In genomic region chr19:1864480-1865171, GRCh38 we compare ENCODE assay signal across 1 cellular context.
TF ChIP-seq lines count a peak whose summit lies in the region.

No MANE protein-coding gene starts in this region.

TF ChIP-seq in K562, 482 proteins besides CTCF, POLR2A, EP300 and RAD21 (continued from another document and continues in another):
- TF ChIP-seq HMGN3 (IDR thresholded peaks at IDR 0.05; ENCODE audit: borderline replicate concordance, extremely low read depth, insufficient read length, low read depth, low read length), result peak; percentile 74
- no peak for TF ChIP-seq ZNF143 (CRISPR knock-in tag; IDR thresholded peaks at IDR 0.05)
- no peak for TF ChIP-seq CREB3 (tag; conservative IDR thresholded peaks at IDR 0.05; ENCODE audit: low read depth)
- TF ChIP-seq BRF2 (IDR thresholded peaks at IDR 0.05; ENCODE audit: borderline replicate concordance, insufficient read depth, insufficient read length), result no peak
- no peak for TF ChIP-seq HDAC2 (IDR thresholded peaks at IDR 0.05)
- no peak for TF ChIP-seq ZNF277 (CRISPR knock-in tag; IDR thresholded peaks at IDR 0.05; ENCODE audit: borderline replicate concordance)
- TF ChIP-seq ZNF280B (CRISPR knock-in tag; IDR thresholded peaks at IDR 0.05), result no peak
- no peak for TF ChIP-seq MEF2A (IDR thresholded peaks at IDR 0.05; ENCODE audit: control insufficient read depth, low read depth, low read length)
- TF ChIP-seq KLF13 (tag; IDR thresholded peaks at IDR 0.05; ENCODE audit: borderline replicate concordance, low read depth), result peak; percentile 78
- TF ChIP-seq MCM3 (IDR thresholded peaks at IDR 0.05), result no peak
- TF ChIP-seq ZC3H8 (IDR thresholded peaks at IDR 0.05), result no peak
- TF ChIP-seq PRMT5 (CRISPR knock-in tag; IDR thresholded peaks at IDR 0.05), result no peak
- TF ChIP-seq CCAR2 (IDR thresholded peaks at IDR 0.05; ENCODE audit: low read depth, low read length), result no peak
- no peak for TF ChIP-seq MLX (CRISPR knock-in tag; conservative IDR thresholded peaks at IDR 0.05)
- TF ChIP-seq SREBF2 (CRISPR knock-in tag; IDR thresholded peaks at IDR 0.05), result no peak
- TF ChIP-seq ZNF12 (CRISPR knock-in tag; IDR thresholded peaks at IDR 0.05), result no peak
- TF ChIP-seq DIDO1 (tag; IDR thresholded peaks at IDR 0.05; ENCODE audit: low read depth), result no peak
- TF ChIP-seq EZH2 (IDR thresholded peaks at IDR 0.05; ENCODE audit: borderline replicate concordance, low read depth, low read length), result no peak
- TF ChIP-seq FOXK1 (CRISPR knock-in tag; IDR thresholded peaks at IDR 0.05; ENCODE audit: borderline replicate concordance), result no peak
- TF ChIP-seq SMC3 (conservative IDR thresholded peaks at IDR 0.05; ENCODE audit: insufficient read depth, low read depth, low read length), result peak; percentile 59; the same call in 1 of the 2 replicates
- no peak for TF ChIP-seq RFX5 (IDR thresholded peaks at IDR 0.05; ENCODE audit: low read depth, low read length)
- TF ChIP-seq CREBBP (IDR thresholded peaks at IDR 0.05; ENCODE audit: low read depth, low read length), result no peak
- TF ChIP-seq MBD2 (IDR thresholded peaks at IDR 0.05; ENCODE audit: borderline replicate concordance, low read depth), result no peak; the same call in 1 of the 2 replicates
- TF ChIP-seq ZNF384 (IDR thresholded peaks at IDR 0.05; ENCODE audit: low read depth, low read length), result 0 out of 2 replicates have a peak, but pooled peaks have one; percentile 12
- no peak for TF ChIP-seq ZNF121 (CRISPR knock-in tag; conservative IDR thresholded peaks at IDR 0.05)
- no peak for TF ChIP-seq WHSC1 (IDR thresholded peaks at IDR 0.05; ENCODE audit: low read length)
- TF ChIP-seq SIN3B (IDR thresholded peaks at IDR 0.05; ENCODE audit: low read depth), result no peak
- peak; percentile 31 for TF ChIP-seq KDM5B (IDR thresholded peaks at IDR 0.05; ENCODE audit: insufficient replicate concordance, low read depth, low read length)
- TF ChIP-seq ZNF311 (CRISPR knock-in tag; IDR thresholded peaks at IDR 0.05), result no peak
- no peak for TF ChIP-seq ZNF830 (CRISPR knock-in tag; IDR thresholded peaks at IDR 0.05)
- TF ChIP-seq NEUROD1 (IDR thresholded peaks at IDR 0.05; ENCODE audit: borderline replicate concordance, low read depth, low read length, partially characterized antibody), result no peak
- TF ChIP-seq ETS1 (conservative IDR thresholded peaks at IDR 0.05; ENCODE audit: control insufficient read depth, low read depth, low read length), result 0 out of 2 replicates have a peak, but pooled peaks have one; percentile 22
- no peak for TF ChIP-seq SNIP1 (IDR thresholded peaks at IDR 0.05; ENCODE audit: low read depth)
- peak; percentile 78 for TF ChIP-seq RB1 (IDR thresholded peaks at IDR 0.05; ENCODE audit: low read depth)
- peak; percentile 35 for TF ChIP-seq SMAD4 (CRISPR knock-in tag; conservative IDR thresholded peaks at IDR 0.05)
- no peak for TF ChIP-seq MYBL2 (IDR thresholded peaks at IDR 0.05; ENCODE audit: low read depth)
- TF ChIP-seq MYBL2 (CRISPR knock-in tag; IDR thresholded peaks at IDR 0.05; ENCODE audit: borderline replicate concordance), result no peak
- peak; percentile 73 for TF ChIP-seq EP400 (IDR thresholded peaks at IDR 0.05)
- TF ChIP-seq RFX1 (IDR thresholded peaks at IDR 0.05), result no peak
- no peak for TF ChIP-seq ELF2 (CRISPR knock-in tag; IDR thresholded peaks at IDR 0.05)
- TF ChIP-seq MXI1 (IDR thresholded peaks at IDR 0.05; ENCODE audit: low read depth, low read length), result no peak
- 0 out of 2 replicates have a peak, but pooled peaks have one; percentile 5 for TF ChIP-seq NBN (IDR thresholded peaks at IDR 0.05; ENCODE audit: low read depth)
- TF ChIP-seq ATF4 (CRISPR knock-in tag; IDR thresholded peaks at IDR 0.05), result no peak
- TF ChIP-seq TRIM25 (IDR thresholded peaks at IDR 0.05; ENCODE audit: borderline replicate concordance), result no peak
- no peak for TF ChIP-seq BDP1 (IDR thresholded peaks at IDR 0.05; ENCODE audit: insufficient read depth, insufficient read length)
- TF ChIP-seq CHD4 (IDR thresholded peaks at IDR 0.05; ENCODE audit: insufficient read depth, insufficient replicate concordance, low read depth, low read length, poor library complexity, severe bottlenecking), result no peak
- no peak for TF ChIP-seq L3MBTL2 (IDR thresholded peaks at IDR 0.05)
- TF ChIP-seq EHMT2 (IDR thresholded peaks at IDR 0.05), result no peak
- TF ChIP-seq ZNF217 (CRISPR knock-in tag; IDR thresholded peaks at IDR 0.05), result no peak
- TF ChIP-seq POU5F1 (IDR thresholded peaks at IDR 0.05; ENCODE audit: borderline replicate concordance, low read depth, low read length, partially characterized antibody), result no peak
- no peak for TF ChIP-seq LCOR (CRISPR knock-in tag; IDR thresholded peaks at IDR 0.05)
- TF ChIP-seq ZEB2 (IDR thresholded peaks at IDR 0.05), result no peak
- no peak for TF ChIP-seq TFAM (CRISPR knock-in tag; conservative IDR thresholded peaks at IDR 0.05)
- TF ChIP-seq NCOA6 (IDR thresholded peaks at IDR 0.05), result no peak
- TF ChIP-seq ELF4 (CRISPR knock-in tag; IDR thresholded peaks at IDR 0.05), result no peak
- no peak for TF ChIP-seq ZNF347 (CRISPR knock-in tag; IDR thresholded peaks at IDR 0.05; ENCODE audit: low read depth)
- no peak for TF ChIP-seq RNF219 (CRISPR knock-in tag; IDR thresholded peaks at IDR 0.05)
- no peak for TF ChIP-seq MBD1 (CRISPR knock-in tag; IDR thresholded peaks at IDR 0.05)
- no peak for TF ChIP-seq NR1H2 (CRISPR knock-in tag; IDR thresholded peaks at IDR 0.05)
